Comparison of ENCODE assay signal across 14 cellular contexts in the genomic region with DNA sequence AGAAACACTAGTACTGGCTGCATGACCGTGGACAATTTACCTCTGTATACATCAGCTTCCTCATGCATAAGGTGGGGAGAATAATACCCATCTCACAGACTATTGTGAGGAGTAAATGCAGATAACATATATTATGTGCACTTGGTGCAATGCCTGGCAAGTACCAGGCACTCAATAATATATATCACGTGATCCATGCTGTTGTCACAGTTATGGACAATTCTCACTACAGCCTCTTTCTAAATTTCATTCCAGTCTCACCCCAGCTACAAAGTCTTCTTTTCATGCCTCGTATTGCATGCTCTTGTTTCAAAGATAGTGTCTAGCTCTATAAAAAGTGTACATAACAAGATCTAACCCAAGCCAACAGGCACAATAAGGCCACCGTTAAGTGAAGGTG.
DNase-seq lines count a peak whose midpoint lies in the region; ATAC-seq and TF ChIP-seq lines count a peak whose summit lies in the region.
"Had no signal": no experiment of that assay in that cellular context is flagged by ENCODE, and none has a peak within 500 bp of the region (broad histone marks: within the 10 kb centered on the region; RNA-seq: fewer than 3 reads in every experiment).

No MANE protein-coding gene starts in this region.

- ATAC-seq in Right ventricle myocardium superior (ENCODE audit: poor library complexity) = peak; percentile 28
- ATAC-seq in left colon = peak; percentile 29
- ATAC-seq: CD8-positive, alpha-beta T cell had no signal

- DNase-seq in Right ventricle myocardium superior = no peak
- no peak for DNase-seq in cardiac septum (ENCODE audit: low spot score)
- no peak for DNase-seq in ascending aorta (ENCODE audit: low spot score in 2 of 2)
- no peak for DNase-seq in left colon
- no peak for DNase-seq in vagina (ENCODE audit: extremely low spot score in 2 of 2)
- no peak for DNase-seq in NCI-H526 treated with DMSO at 0.1 percent for 48 hours (lab: John Stamatoyannopoulos, UW)
- DNase-seq in NCI-H2227 (lab: John Stamatoyannopoulos, UW; ENCODE audit: unreplicated experiment) = no peak
- DNase-seq: CD8-positive, alpha-beta T cell; COR-L47; DND-41; GDM1; HCEC 1CT; HFFc6 had no signal

- intact Hi-C loops in Right ventricle myocardium superior (cut with DNase I) (no loop called here), cardiac septum (cut with DNase I) (no loop called here), ascending aorta (cut with DNase I) (no loop called here), left colon (cut with DNase I, micrococcal nuclease) (no loop called here), vagina (cut with DNase I) (no loop called here)

- no peaks in the 10 kb centered on the region for H3K9me3 ChIP-seq in ascending aorta
- no peaks in the 10 kb centered on the region for H3K9me3 ChIP-seq in vagina

- H3K27me3 ChIP-seq in ascending aorta (no peaks in the 10 kb centered on the region), vagina (no peaks in the 10 kb centered on the region)

- no peak for TF ChIP-seq POLR2A in vagina (IDR thresholded peaks at IDR 0.05)

- H3K27ac ChIP-seq in ascending aorta = peak overlapping the region; percentile 60 to 64
- H3K27ac ChIP-seq in vagina = peak overlapping the region; percentile 59
- H3K27ac ChIP-seq: 22Rv1 had no signal

- H3K4me3 ChIP-seq in ascending aorta = no peak overlapping the region
- H3K4me3 ChIP-seq in vagina = no peak overlapping the region

- H3K36me3 ChIP-seq in ascending aorta = no peaks in the 10 kb centered on the region
- no peaks in the 10 kb centered on the region for H3K36me3 ChIP-seq in vagina

- H3K4me1 ChIP-seq in ascending aorta (peaks cover 7 to 8% of the 10 kb centered on the region in 2 donors), vagina (peaks cover 17% of the 10 kb centered on the region)

- TF ChIP-seq CTCF in ascending aorta (IDR thresholded peaks at IDR 0.05) = no peak
- no peak for TF ChIP-seq CTCF in vagina (IDR thresholded peaks at IDR 0.05)
